28 cellular contexts compared by ENCODE assay signal in genomic region chr1:26191739-26192138, GRCh38. TPM values are rescaled to one million over a fixed set of nuclear protein-coding genes. Genes with fewer than 3 reads are reported as not detected.
DNase-seq lines count a peak whose midpoint lies in the region; ATAC-seq and TF ChIP-seq lines count a peak whose summit lies in the region.
"Had no signal": no experiment of that assay in that cellular context is flagged by ENCODE, and none has a peak within 500 bp of the region (broad histone marks: within the 10 kb centered on the region; RNA-seq: fewer than 3 reads in every experiment).

No MANE protein-coding gene starts in this region.

- ATAC-seq in activated CD4-positive, alpha-beta T cell treated with anti-CD3 and anti-CD28 coated beads for 36 hours, result peak; percentile 80
- no peak for ATAC-seq in GM19324 (IDR thresholded peaks at IDR 0.05; ENCODE audit: low FRiP score, unreplicated experiment)
- ATAC-seq: stimulated activated naive B cell treated with anti-CD40 and anti-IgM and Interleukin-4, amounts not matched to agents 10 μg/mL and 1 μg/mL and 100 μg/mL, for 72 hours had no signal

- POLR2A ChIA-PET in activated CD4-positive, alpha-beta T cell treated with anti-CD3 and anti-CD28 coated beads for 36 hours (lab: Charles Lee), result interaction anchor here (0.6 kb wide), 1 partner anchor 34 kb away, joined by 4 read pairs; no protein-coding TSS in a partner anchor
- POLR2A ChIA-PET in GM10248 (lab: Yijun Ruan, JAX), result no interaction called here
- POLR2A ChIA-PET in activated CD4-positive, alpha-beta memory T cell treated with anti-CD3 and anti-CD28 coated beads, Interleukin-2, amount 10 ng/mL, durations not matched to agents 7 days and 5 days (lab: Charles Lee), result interaction anchor here (1.3 kb wide), 1 partner anchor 17 kb away, joined by 3 read pairs; no protein-coding TSS in a partner anchor

- intact Hi-C loops in activated CD4-positive, alpha-beta T cell treated with anti-CD3 and anti-CD28 coated beads for 36 hours (cut with DNase I, micrococcal nuclease), result no loop called here

- H3K27me3 Mint-ChIP-seq in activated CD4-positive, alpha-beta T cell treated with anti-CD3 and anti-CD28 coated beads for 36 hours, result no peaks in the 10 kb centered on the region
- peaks cover 14% of the 10 kb centered on the region for H3K27me3 Mint-ChIP-seq in activated CD4-positive, alpha-beta memory T cell treated with anti-CD3 and anti-CD28 coated beads, Interleukin-2, amount 10 ng/mL, durations not matched to agents 7 days and 5 days
- H3K27me3 Mint-ChIP-seq: stimulated activated naive B cell treated with anti-CD40 and anti-IgM and Interleukin-4, amounts not matched to agents 10 μg/mL and 1 μg/mL and 100 μg/mL, for 72 hours had no signal

- no peak overlapping the region for H3K4me3 Mint-ChIP-seq in activated CD4-positive, alpha-beta T cell treated with anti-CD3 and anti-CD28 coated beads for 36 hours
- no peak overlapping the region for H3K4me3 Mint-ChIP-seq in activated CD4-positive, alpha-beta memory T cell treated with anti-CD3 and anti-CD28 coated beads, Interleukin-2, amount 10 ng/mL, durations not matched to agents 7 days and 5 days
- H3K4me3 Mint-ChIP-seq: IgD-negative memory B cell; stimulated activated naive B cell treated with anti-CD40 and anti-IgM and Interleukin-4, amounts not matched to agents 10 μg/mL and 1 μg/mL and 100 μg/mL, for 72 hours had no signal

- CTCF ChIA-PET in activated CD4-positive, alpha-beta T cell treated with anti-CD3 and anti-CD28 coated beads for 36 hours (lab: Charles Lee), result interaction anchor here (0.8 to 1.4 kb wide), 2 partner anchors 47 to 225 kb away, joined by 3 to 4 read pairs; no protein-coding TSS in a partner anchor
- CTCF ChIA-PET in GM10248 (lab: Yijun Ruan, JAX), result interaction anchor here (1.1 kb wide), 2 partner anchors 13 to 47 kb away, joined by 3 to 4 read pairs; no protein-coding TSS in a partner anchor
- CTCF ChIA-PET in activated CD4-positive, alpha-beta memory T cell treated with anti-CD3 and anti-CD28 coated beads, Interleukin-2, amount 10 ng/mL, durations not matched to agents 7 days and 5 days (lab: Charles Lee), result interaction anchor here (0.7 to 1.4 kb wide), 3 partner anchors 22 to 135 kb away, joined by 3 to 5 read pairs (median 3); partner anchors contain the start of genes CEP85 and ZNF593

- H3K9me3 Mint-ChIP-seq in activated CD4-positive, alpha-beta T cell treated with anti-CD3 and anti-CD28 coated beads for 36 hours (ENCODE audit: low read depth), result no peaks in the 10 kb centered on the region
- H3K9me3 Mint-ChIP-seq in activated CD4-positive, alpha-beta memory T cell treated with anti-CD3 and anti-CD28 coated beads, Interleukin-2, amount 10 ng/mL, durations not matched to agents 7 days and 5 days, result no peaks in the 10 kb centered on the region
- H3K9me3 Mint-ChIP-seq: IgD-negative memory B cell; stimulated activated naive B cell treated with anti-CD40 and anti-IgM and Interleukin-4, amounts not matched to agents 10 μg/mL and 1 μg/mL and 100 μg/mL, for 72 hours had no signal

- no peak for TF ChIP-seq CTCF in GM10248 (IDR thresholded peaks at IDR 0.05; ENCODE audit: control extremely low read depth, extremely low read depth, low read depth, missing control alignments)

- peak overlapping the region; percentile 59 for H3K27ac Mint-ChIP-seq in activated CD4-positive, alpha-beta T cell treated with anti-CD3 and anti-CD28 coated beads for 36 hours
- no peak overlapping the region for H3K27ac Mint-ChIP-seq in activated CD4-positive, alpha-beta memory T cell treated with anti-CD3 and anti-CD28 coated beads, Interleukin-2, amount 10 ng/mL, durations not matched to agents 7 days and 5 days
- H3K27ac Mint-ChIP-seq: IgD-negative memory B cell; stimulated activated naive B cell treated with anti-CD40 and anti-IgM and Interleukin-4, amounts not matched to agents 10 μg/mL and 1 μg/mL and 100 μg/mL, for 72 hours had no signal

- peak; percentile 42 for DNase-seq in activated CD4-positive, alpha-beta T cell treated with anti-CD3 and anti-CD28 coated beads for 36 hours
- DNase-seq in activated CD4-positive, alpha-beta T cell treated with anti-CD3 and anti-CD28 coated beads for 1 hour, result no peak
- DNase-seq in GM10248 (ENCODE audit: extremely low spot score) (peak; percentile 62), left kidney (ENCODE audit: low read depth, low spot score) (peak; percentile 12), germinal center (ENCODE audit: low spot score) (no peak), NCI-H2081 (lab: John Stamatoyannopoulos, UW) (no peak)
- peak; percentile 34 for DNase-seq in activated CD4-positive, alpha-beta memory T cell treated with anti-CD3 and anti-CD28 coated beads, Interleukin-2, amount 10 ng/mL, durations not matched to agents 7 days and 5 days
- DNase-seq: activated effector memory CD4-positive, alpha-beta T cell treated with anti-CD3 and anti-CD28 coated beads, Interleukin-2, amount 50 U/mL, for 16 hours; aorta; caudate nucleus; dermis blood vessel endothelial cell; DMS79 treated with DMSO at 0.1 percent for 48 hours; glutamatergic neuron; H7; mammary epithelial cell; MG63; NCI-H1436; NCI-H524; occipital lobe; stimulated activated CD4-positive, alpha-beta T cell treated with anti-CD3 and anti-CD28 coated beads, Interleukin-2, amount 100 ng/mL, for 48 hours; stimulated activated naive B cell treated with anti-CD40 and anti-IgM and Interleukin-4, amounts not matched to agents 10 μg/mL and 1 μg/mL and 100 μg/mL, for 72 hours; thyroid gland had no signal

- H3K36me3 Mint-ChIP-seq in activated CD4-positive, alpha-beta T cell treated with anti-CD3 and anti-CD28 coated beads for 36 hours (ENCODE audit: low read depth), result no peaks in the 10 kb centered on the region
- no peaks in the 10 kb centered on the region for H3K36me3 Mint-ChIP-seq in activated CD4-positive, alpha-beta memory T cell treated with anti-CD3 and anti-CD28 coated beads, Interleukin-2, amount 10 ng/mL, durations not matched to agents 7 days and 5 days (ENCODE audit: low read depth)

- H3K4me1 Mint-ChIP-seq in activated CD4-positive, alpha-beta T cell treated with anti-CD3 and anti-CD28 coated beads for 36 hours, result peaks cover 7% of the 10 kb centered on the region
- peaks cover 21% of the 10 kb centered on the region for H3K4me1 Mint-ChIP-seq in activated CD4-positive, alpha-beta memory T cell treated with anti-CD3 and anti-CD28 coated beads, Interleukin-2, amount 10 ng/mL, durations not matched to agents 7 days and 5 days

RNA-seq across cellular contexts. Expression of gene CATSPER4, which starts 1.3 kb away (rescaled TPM):
- total RNA-seq in activated CD4-positive, alpha-beta T cell treated with anti-CD3 and anti-CD28 coated beads for 36 hours, result not detected
- not detected for total RNA-seq in activated CD4-positive, alpha-beta memory T cell treated with anti-CD3 and anti-CD28 coated beads, Interleukin-2, amount 10 ng/mL, durations not matched to agents 7 days and 5 days
- total RNA-seq: aorta; dermis blood vessel endothelial cell; mammary epithelial cell; occipital lobe; renal cortical epithelial cell; SJSA1; T-helper 1 cell treated with Interleukin-12 subunit alpha and Interleukin-12 subunit beta and Interleukin-4 antibody, amounts not matched to agents 30 ng/mL and 1 ng/mL, for 36 hours; thyroid gland had no signal

RNA-seq across cellular contexts. Expression of gene CNKSR1, which starts 14.4 kb away (rescaled TPM):
- 1 to 10 TPM; 3.0 to 3.2 TPM for total RNA-seq in activated CD4-positive, alpha-beta T cell treated with anti-CD3 and anti-CD28 coated beads for 36 hours
- 1 to 10 TPM; 1.8 to 5.3 TPM for total RNA-seq in activated CD4-positive, alpha-beta memory T cell treated with anti-CD3 and anti-CD28 coated beads, Interleukin-2, amount 10 ng/mL, durations not matched to agents 7 days and 5 days
- total RNA-seq: dermis blood vessel endothelial cell had no signal

RNA-seq across cellular contexts. Expression of gene ZNF593OS, which starts 20.1 kb away (rescaled TPM):
- not detected for total RNA-seq in activated CD4-positive, alpha-beta T cell treated with anti-CD3 and anti-CD28 coated beads for 36 hours
- total RNA-seq in activated CD4-positive, alpha-beta memory T cell treated with anti-CD3 and anti-CD28 coated beads, Interleukin-2, amount 10 ng/mL, durations not matched to agents 7 days and 5 days, result not detected
- total RNA-seq: aorta; dermis blood vessel endothelial cell; H7; kidney epithelial cell; occipital lobe; renal cortical epithelial cell; T-helper 1 cell treated with Interleukin-12 subunit alpha and Interleukin-12 subunit beta and Interleukin-4 antibody, amounts not matched to agents 30 ng/mL and 1 ng/mL, for 36 hours had no signal

RNA-seq across cellular contexts. Expression of gene ZNF593, which starts 22.0 kb away (rescaled TPM):
- 10 to 100 TPM; 44.6 to 56.3 TPM for total RNA-seq in activated CD4-positive, alpha-beta T cell treated with anti-CD3 and anti-CD28 coated beads for 36 hours
- total RNA-seq in activated CD4-positive, alpha-beta memory T cell treated with anti-CD3 and anti-CD28 coated beads, Interleukin-2, amount 10 ng/mL, durations not matched to agents 7 days and 5 days, result 10 to 100 TPM; 20.3 to 22.9 TPM

RNA-seq across cellular contexts. Expression of gene C1orf232, which starts 23.0 kb away (rescaled TPM):
- total RNA-seq in activated CD4-positive, alpha-beta T cell treated with anti-CD3 and anti-CD28 coated beads for 36 hours, result not detected
- not detected for total RNA-seq in activated CD4-positive, alpha-beta memory T cell treated with anti-CD3 and anti-CD28 coated beads, Interleukin-2, amount 10 ng/mL, durations not matched to agents 7 days and 5 days
- total RNA-seq: aorta; dermis blood vessel endothelial cell; H7; kidney epithelial cell; mammary epithelial cell; occipital lobe; renal cortical epithelial cell; SJSA1; T-helper 1 cell treated with Interleukin-12 subunit alpha and Interleukin-12 subunit beta and Interleukin-4 antibody, amounts not matched to agents 30 ng/mL and 1 ng/mL, for 36 hours; thyroid gland had no signal

Comparison
In these comparisons a context has a peak if more than half of its experiments do, and no peak if none do; other contexts are left out.
1. DNase-seq: peak in activated CD4-positive, alpha-beta T cell treated with anti-CD3 and anti-CD28 coated beads for 36 hours (single experiment), GM10248 (single experiment), activated CD4-positive, alpha-beta memory T cell treated with anti-CD3 and anti-CD28 coated beads, Interleukin-2, amount 10 ng/mL, durations not matched to agents 7 days and 5 days (single experiment) and left kidney (single experiment); none in activated CD4-positive, alpha-beta T cell treated with anti-CD3 and anti-CD28 coated beads for 1 hour (single experiment), germinal center (single experiment) and NCI-H2081 (0 of 2).